Comparison of ENCODE assay signal across 24 cellular contexts in genomic region chrX:46580613-46581012, GRCh38.
"Had no signal": no experiment of that assay in that cellular context is flagged by ENCODE, and none has a peak within 500 bp of the region (broad histone marks: within the 10 kb centered on the region; RNA-seq: fewer than 3 reads in every experiment).

No MANE protein-coding gene starts in this region.

- H3K9me3 Mint-ChIP-seq: naive B cell; natural killer cell; stimulated activated memory B cell treated with anti-CD40 and anti-IgM and Interleukin-4, amounts not matched to agents 10 μg/mL and 1 μg/mL and 100 μg/mL, for 72 hours; type B pancreatic cell had no signal

- H3K79me2 ChIP-seq: hepatocyte, parathyroid adenoma had no signal

- DNase-seq: islet precursor cell; left ventricle myocardium inferior; mesendoderm; naive B cell; natural killer cell; nephron progenitor cell; psoas muscle; right lobe of liver; stimulated activated CD4-positive, alpha-beta T cell treated with anti-CD3 and anti-CD28 coated beads, Interleukin-1b, Interleukin-23, amount 100 ng/mL, for 48 hours; stimulated activated CD4-positive, alpha-beta T cell treated with anti-CD3 and anti-CD28 coated beads, Interleukin-2, amount 100 ng/mL, for 48 hours; stimulated activated CD4-positive, alpha-beta T cell treated with anti-CD3 and anti-CD28 coated beads, Interleukin-4, amount 100 ng/mL, for 4 hours; stimulated activated CD8-positive, alpha-beta memory T cell treated with anti-CD3 and anti-CD28 coated beads, Interleukin-4, amount 100 ng/mL, for 48 hours; stimulated activated naive CD8-positive, alpha-beta T cell treated with anti-CD3 and anti-CD28 coated beads, Interleukin-15, Interleukin-2, amounts not matched to agents 100 U/mL and 50 U/mL, for 24 hours; stomach; testis; tibial artery; uterus had no signal

- H3K4me2 ChIP-seq: hepatocyte, smooth muscle cell had no signal

- H3K9ac ChIP-seq: parathyroid adenoma had no signal

- ATAC-seq: natural killer cell; psoas muscle; right lobe of liver; stimulated activated memory B cell treated with anti-CD40 and anti-IgM and Interleukin-4, amounts not matched to agents 10 μg/mL and 1 μg/mL and 100 μg/mL, for 72 hours; stimulated activated naive CD8-positive, alpha-beta T cell treated with anti-CD3 and anti-CD28 coated beads, Interleukin-15, Interleukin-2, amounts not matched to agents 100 U/mL and 50 U/mL, for 24 hours had no signal

- H3K4me1 ChIP-seq: parathyroid adenoma, testis, uterus had no signal

- H2AFZ ChIP-seq: hepatocyte, parathyroid adenoma had no signal

- H3K36me3 Mint-ChIP-seq: naive B cell; natural killer cell; stimulated activated memory B cell treated with anti-CD40 and anti-IgM and Interleukin-4, amounts not matched to agents 10 μg/mL and 1 μg/mL and 100 μg/mL, for 72 hours; type B pancreatic cell had no signal

- H3K4me3 Mint-ChIP-seq: mesothelial cell of epicardium; naive B cell; natural killer cell; nephron progenitor cell; stimulated activated memory B cell treated with anti-CD40 and anti-IgM and Interleukin-4, amounts not matched to agents 10 μg/mL and 1 μg/mL and 100 μg/mL, for 72 hours; type B pancreatic cell had no signal

- H3K27ac Mint-ChIP-seq: mesothelial cell of epicardium; naive B cell; natural killer cell; nephron progenitor cell; stimulated activated memory B cell treated with anti-CD40 and anti-IgM and Interleukin-4, amounts not matched to agents 10 μg/mL and 1 μg/mL and 100 μg/mL, for 72 hours; type B pancreatic cell had no signal

- H3K27ac ChIP-seq: hepatocyte, left ventricle myocardium inferior, parathyroid adenoma, psoas muscle, right lobe of liver, stomach, testis, tibial artery, uterus had no signal

- H3K27me3 ChIP-seq: hepatocyte, right lobe of liver, testis, tibial artery, uterus had no signal

- H3K9me3 ChIP-seq: left ventricle myocardium inferior, psoas muscle, right lobe of liver, stomach, testis, tibial artery, uterus had no signal

- H3K36me3 ChIP-seq: left ventricle myocardium inferior, right lobe of liver, stomach, tibial artery, uterus had no signal

- H3K27me3 Mint-ChIP-seq: naive B cell; stimulated activated memory B cell treated with anti-CD40 and anti-IgM and Interleukin-4, amounts not matched to agents 10 μg/mL and 1 μg/mL and 100 μg/mL, for 72 hours had no signal

- H3K4me3 ChIP-seq: hepatocyte, left ventricle myocardium inferior, lung, psoas muscle, right lobe of liver, smooth muscle cell, stomach, testis, tibial artery, uterus had no signal
